ENCODE assay signal across 2 cellular contexts in genomic region chr18:11305507-11305906, GRCh38.
TF ChIP-seq lines count a peak whose summit lies in the region.

No MANE protein-coding gene starts in this region.

TF ChIP-seq in IMR-90, 13 proteins besides CTCF, POLR2A, EP300 and RAD21:
- TF ChIP-seq FOS (IDR thresholded peaks at IDR 0.05; ENCODE audit: low read depth, low read length) (no peak), RFX5 (IDR thresholded peaks at IDR 0.05; ENCODE audit: low read depth, low read length) (no peak), MXI1 (IDR thresholded peaks at IDR 0.05; ENCODE audit: borderline replicate concordance, low read depth, low read length) (no peak), BHLHE40 (IDR thresholded peaks at IDR 0.05; ENCODE audit: low read depth, low read length) (no peak), MAZ (IDR thresholded peaks at IDR 0.05; ENCODE audit: borderline replicate concordance, low read depth, low read length) (no peak), USF2 (IDR thresholded peaks at IDR 0.05; ENCODE audit: low read depth, low read length) (no peak), CHD1 (IDR thresholded peaks at IDR 0.05; ENCODE audit: low read depth, low read length) (no peak), RCOR1 (IDR thresholded peaks at IDR 0.05; ENCODE audit: insufficient replicate concordance, low read length) (no peak)
- TF ChIP-seq, protein P1, sequence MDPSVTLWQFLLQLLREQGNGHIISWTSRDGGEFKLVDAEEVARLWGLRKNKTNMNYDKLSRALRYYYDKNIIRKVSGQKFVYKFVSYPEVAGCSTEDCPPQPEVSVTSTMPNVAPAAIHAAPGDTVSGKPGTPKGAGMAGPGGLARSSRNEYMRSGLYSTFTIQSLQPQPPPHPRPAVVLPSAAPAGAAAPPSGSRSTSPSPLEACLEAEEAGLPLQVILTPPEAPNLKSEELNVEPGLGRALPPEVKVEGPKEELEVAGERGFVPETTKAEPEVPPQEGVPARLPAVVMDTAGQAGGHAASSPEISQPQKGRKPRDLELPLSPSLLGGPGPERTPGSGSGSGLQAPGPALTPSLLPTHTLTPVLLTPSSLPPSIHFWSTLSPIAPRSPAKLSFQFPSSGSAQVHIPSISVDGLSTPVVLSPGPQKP (IDR thresholded peaks at IDR 0.05; ENCODE audit: borderline replicate concordance, low read depth, low read length) = no peak

TF ChIP-seq in H1, 55 proteins besides CTCF, POLR2A, EP300 and RAD21:
- TF ChIP-seq ASH2L (IDR thresholded peaks at IDR 0.05; ENCODE audit: low read length) (peak; percentile 25), HDAC2 (IDR thresholded peaks at IDR 0.05; ENCODE audit: borderline replicate concordance in 1 of 2, low read depth in 2 of 2, low read length in 2 of 2) (no peak)
